9 cellular contexts compared by ENCODE assay signal in genomic region chr3:127628426-127628787, GRCh38. TPM values are rescaled to one million over a fixed set of nuclear protein-coding genes. Genes with fewer than 3 reads are reported as not detected.
A peak's percentile ranks its signal among the peaks of the same experiment; 100 is the strongest.
DNase-seq lines count a peak whose midpoint lies in the region; ATAC-seq and TF ChIP-seq lines count a peak whose summit lies in the region.
"Had no signal": no experiment of that assay in that cellular context is flagged by ENCODE, and none has a peak within 500 bp of the region (broad histone marks: within the 10 kb centered on the region; RNA-seq: fewer than 3 reads in every experiment).

No MANE protein-coding gene starts in this region.

- H2AFZ ChIP-seq in PC-3 (ENCODE audit: low read length) = 0 out of 2 replicates have a peak overlapping the region, but pooled peaks have one; percentile 6

- H3K27ac ChIP-seq in CD8-positive, alpha-beta T cell (ENCODE audit: low read depth, low read length) = no peak overlapping the region
- H3K27ac ChIP-seq in PC-3 (ENCODE audit: low read length) = no peak overlapping the region
- H3K27ac ChIP-seq: thyroid gland had no signal

- H3K27me3 ChIP-seq in CD8-positive, alpha-beta T cell (ENCODE audit: insufficient read depth, low read length) = peaks cover 9% of the 10 kb centered on the region
- H3K27me3 ChIP-seq in PC-3 (ENCODE audit: low read length) = no peaks in the 10 kb centered on the region
- H3K27me3 ChIP-seq: thyroid gland had no signal

- H4K20me1 ChIP-seq in PC-3 (ENCODE audit: low read length) = no peaks in the 10 kb centered on the region

- H3K9ac ChIP-seq in PC-3 (ENCODE audit: low read length) = no peak overlapping the region

- ATAC-seq in CD8-positive, alpha-beta T cell = no peak
- ATAC-seq in PC-3 (no peak), omental fat pad (ENCODE audit: low FRiP score) (peak; percentile 12), HG02973 (IDR thresholded peaks at IDR 0.05; ENCODE audit: unreplicated experiment) (no peak), HG03571 (IDR thresholded peaks at IDR 0.05; ENCODE audit: unreplicated experiment) (no peak), GM18505 (IDR thresholded peaks at IDR 0.05; ENCODE audit: unreplicated experiment) (no peak)

- TF ChIP-seq CTCF in CD8-positive, alpha-beta T cell (IDR thresholded peaks at IDR 0.05) = no peak
- no peak for TF ChIP-seq CTCF in PC-3 (conservative IDR thresholded peaks at IDR 0.05; ENCODE audit: low read depth, low read length)
- no peak for TF ChIP-seq CTCF in omental fat pad (IDR thresholded peaks at IDR 0.05)

- no peaks in the 10 kb centered on the region for H3K36me3 Mint-ChIP-seq in CD8-positive, alpha-beta T cell
- H3K36me3 Mint-ChIP-seq in dendritic cell treated with granulocyte-macrophage colony-stimulating factor and Interleukin-4, amounts not matched to agents 40 ng/mL and 50 ng/mL, for 4 days (ENCODE audit: low read depth) = no peaks in the 10 kb centered on the region

- no peak overlapping the region for H3K4me3 ChIP-seq in CD8-positive, alpha-beta T cell (ENCODE audit: low read depth, low read length)
- H3K4me3 ChIP-seq in PC-3 (ENCODE audit: low read length) = no peak overlapping the region

- H3K9me2 ChIP-seq in PC-3 (replicated peaks; ENCODE audit: low read length) = no peaks in the 10 kb centered on the region

- POLR2A ChIA-PET in CD8-positive, alpha-beta T cell (lab: Charles Lee) = interaction anchor here (1.6 kb wide), 1 partner anchor 31 kb away, joined by 3 read pairs; no protein-coding TSS in a partner anchor
- POLR2A ChIA-PET in PC-3 (lab: Charles Lee; ENCODE audit: unreplicated experiment) = no interaction called here

- intact Hi-C loops in CD8-positive, alpha-beta T cell (cut with DNase I, micrococcal nuclease) = loop anchor here (2.0 kb wide), 3 partner anchors 30 to 54 kb away; partner anchors contain the start of genes MCM2 (in 2 of the 2) and ABTB1 (in 1 of the 2)
- intact Hi-C loops in PC-3 (cut with micrococcal nuclease) = no loop called here
- intact Hi-C loops in dendritic cell treated with granulocyte-macrophage colony-stimulating factor and Interleukin-4, amounts not matched to agents 40 ng/mL and 50 ng/mL, for 4 days (cut with micrococcal nuclease) = no loop called here

- no peaks in the 10 kb centered on the region for H3F3A ChIP-seq in PC-3 (ENCODE audit: low read length, unreplicated experiment)

- H3K9me3 Mint-ChIP-seq in CD8-positive, alpha-beta T cell = no peaks in the 10 kb centered on the region
- no peaks in the 10 kb centered on the region for H3K9me3 Mint-ChIP-seq in dendritic cell treated with granulocyte-macrophage colony-stimulating factor and Interleukin-4, amounts not matched to agents 40 ng/mL and 50 ng/mL, for 4 days

- H3K27ac Mint-ChIP-seq in CD8-positive, alpha-beta T cell = peak overlapping the region; percentile 57
- H3K27ac Mint-ChIP-seq in dendritic cell treated with granulocyte-macrophage colony-stimulating factor and Interleukin-4, amounts not matched to agents 40 ng/mL and 50 ng/mL, for 4 days = no peak overlapping the region

- no peak overlapping the region for H3K4me2 ChIP-seq in PC-3 (ENCODE audit: low read length)

- no peaks in the 10 kb centered on the region for H3K9me3 ChIP-seq in CD8-positive, alpha-beta T cell (ENCODE audit: low read length)
- H3K9me3 ChIP-seq in PC-3 (ENCODE audit: low read length) = no peaks in the 10 kb centered on the region
- H3K9me3 ChIP-seq: thyroid gland had no signal

- CTCF ChIA-PET in CD8-positive, alpha-beta T cell (lab: Charles Lee) = interaction anchor here (0.7 to 2.5 kb wide), 3 partner anchors 22 to 58 kb away, joined by 3 to 14 read pairs (median 3); no protein-coding TSS in a partner anchor
- CTCF ChIA-PET in PC-3 (lab: Charles Lee) = no interaction called here

- no TSS peak for BruUV-seq in PC-3 (replicated peaks; lab: Mats Ljungman, UMichigan)

- peaks cover 32% of the 10 kb centered on the region for H3K27me3 Mint-ChIP-seq in CD8-positive, alpha-beta T cell (ENCODE audit: low read depth)
- H3K27me3 Mint-ChIP-seq in dendritic cell treated with granulocyte-macrophage colony-stimulating factor and Interleukin-4, amounts not matched to agents 40 ng/mL and 50 ng/mL, for 4 days = peaks cover 53% of the 10 kb centered on the region

- H3K4me1 Mint-ChIP-seq in CD8-positive, alpha-beta T cell (ENCODE audit: low read depth) = peaks cover 40% of the 10 kb centered on the region
- peaks cover 19% of the 10 kb centered on the region for H3K4me1 Mint-ChIP-seq in dendritic cell treated with granulocyte-macrophage colony-stimulating factor and Interleukin-4, amounts not matched to agents 40 ng/mL and 50 ng/mL, for 4 days (ENCODE audit: low read depth)

- no peak for TF ChIP-seq POLR2A in GM18505 (IDR thresholded peaks at IDR 0.05; ENCODE audit: borderline replicate concordance, extremely low read depth, insufficient read depth, insufficient read length)

- no peaks in the 10 kb centered on the region for H3K36me3 ChIP-seq in CD8-positive, alpha-beta T cell (ENCODE audit: insufficient read depth, low read length)
- H3K36me3 ChIP-seq in PC-3 (ENCODE audit: low read depth, low read length) = no peaks in the 10 kb centered on the region
- H3K36me3 ChIP-seq: thyroid gland had no signal

- H3K4me1 ChIP-seq in CD8-positive, alpha-beta T cell (ENCODE audit: insufficient read depth, low read length) = peaks cover 14% of the 10 kb centered on the region
- H3K4me1 ChIP-seq in PC-3 (ENCODE audit: insufficient read depth, low read length) = no peaks in the 10 kb centered on the region; the same call in 1 of the 2 replicates

- H3K79me2 ChIP-seq in PC-3 (ENCODE audit: low read length) = 0 out of 2 replicates have a peak, but pooled peaks cover 11% of the 10 kb centered on the region

- no peak for DNase-seq in CD8-positive, alpha-beta T cell
- DNase-seq in PC-3 (no peak), omental fat pad (ENCODE audit: low spot score) (no peak), T1000 (lab: John Stamatoyannopoulos, UW) (no peak)

- H3K4me3 Mint-ChIP-seq in CD8-positive, alpha-beta T cell = peak overlapping the region; percentile 89
- peak overlapping the region; percentile 42 for H3K4me3 Mint-ChIP-seq in dendritic cell treated with granulocyte-macrophage colony-stimulating factor and Interleukin-4, amounts not matched to agents 40 ng/mL and 50 ng/mL, for 4 days

RNA-seq across cellular contexts. Expression of gene PODXL2, which starts 0.6 kb away (rescaled TPM):
- 1 to 10 TPM; 2.7 to 3.2 TPM for total RNA-seq in CD8-positive, alpha-beta T cell
- total RNA-seq in PC-3 (2014; rRNA removed) = 32.4 and 45.8 TPM in 2 replicates
- 1 to 10 TPM; 1.7 to 6.3 (median 2.9) TPM for total RNA-seq in omental fat pad

RNA-seq across cellular contexts. Expression of gene MCM2, which starts 30.2 kb away (rescaled TPM):
- total RNA-seq in CD8-positive, alpha-beta T cell = 10 to 100 TPM; 13.7 to 14.0 TPM
- total RNA-seq in PC-3 (2014; rRNA removed) (131 and 252 TPM in 2 replicates), omental fat pad (10 to 100 TPM in 1 of 4 donors, 1 to 10 TPM in 3; 2.7 to 10.4 (median 5.9) TPM)

RNA-seq across cellular contexts. Expression of gene TPRA1, which starts 37.9 kb away (rescaled TPM):
- total RNA-seq in CD8-positive, alpha-beta T cell = 1 to 10 TPM; 6.0 to 6.1 TPM
- total RNA-seq in PC-3 (2014; rRNA removed) (25.7 and 34.0 TPM in 2 replicates), omental fat pad (10 to 100 TPM; 31.4 to 39.0 (median 33.5) TPM)

RNA-seq across cellular contexts. Expression of gene ABTB1, which starts 44.3 kb away (rescaled TPM):
- total RNA-seq in CD8-positive, alpha-beta T cell = 10 to 100 TPM; 86.0 to 88.1 TPM
- total RNA-seq in PC-3 (2014; rRNA removed) (3.6 and 8.4 TPM in 2 replicates), omental fat pad (100 to 1,000 TPM in 1 of 4 donors, 10 to 100 TPM in 3; 19.5 to 114 (median 28.7) TPM)

Comparison
In these comparisons a context has a peak if more than half of its experiments do, and no peak if none do; other contexts are left out.
1. intact Hi-C loops: an anchor here in CD8-positive, alpha-beta T cell (2.0 kb wide); none called in PC-3 and dendritic cell treated with granulocyte-macrophage colony-stimulating factor and Interleukin-4, amounts not matched to agents 40 ng/mL and 50 ng/mL, for 4 days.